In genomic region chr5:7673658-7674057, GRCh38 we compare ENCODE assay signal across 1 cellular context.
TF ChIP-seq lines count a peak whose summit lies in the region.

No MANE protein-coding gene starts in this region.

TF ChIP-seq in WTC11, 78 proteins besides CTCF, POLR2A, EP300 and RAD21 (continued from another document):
- TF ChIP-seq, protein P1, sequence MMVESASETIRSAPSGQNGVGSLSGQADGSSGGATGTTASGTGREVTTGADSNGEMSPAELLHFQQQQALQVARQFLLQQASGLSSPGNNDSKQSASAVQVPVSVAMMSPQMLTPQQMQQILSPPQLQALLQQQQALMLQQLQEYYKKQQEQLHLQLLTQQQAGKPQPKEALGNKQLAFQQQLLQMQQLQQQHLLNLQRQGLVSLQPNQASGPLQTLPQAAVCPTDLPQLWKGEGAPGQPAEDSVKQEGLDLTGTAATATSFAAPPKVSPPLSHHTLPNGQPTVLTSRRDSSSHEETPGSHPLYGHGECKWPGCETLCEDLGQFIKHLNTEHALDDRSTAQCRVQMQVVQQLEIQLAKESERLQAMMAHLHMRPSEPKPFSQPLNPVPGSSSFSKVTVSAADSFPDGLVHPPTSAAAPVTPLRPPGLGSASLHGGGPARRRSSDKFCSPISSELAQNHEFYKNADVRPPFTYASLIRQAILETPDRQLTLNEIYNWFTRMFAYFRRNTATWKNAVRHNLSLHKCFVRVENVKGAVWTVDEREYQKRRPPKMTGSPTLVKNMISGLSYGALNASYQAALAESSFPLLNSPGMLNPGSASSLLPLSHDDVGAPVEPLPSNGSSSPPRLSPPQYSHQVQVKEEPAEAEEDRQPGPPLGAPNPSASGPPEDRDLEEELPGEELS (CRISPR knock-in tag; IDR thresholded peaks at IDR 0.05), result no peak
- TF ChIP-seq HMGA2 (CRISPR knock-in tag; IDR thresholded peaks at IDR 0.05), result no peak
- no peak for TF ChIP-seq ZNF671 (CRISPR knock-in tag; IDR thresholded peaks at IDR 0.05)
- no peak for TF ChIP-seq ATF1 (CRISPR knock-in tag; IDR thresholded peaks at IDR 0.05)
- TF ChIP-seq ESRRA (CRISPR knock-in tag; IDR thresholded peaks at IDR 0.05; ENCODE audit: borderline replicate concordance), result no peak
- TF ChIP-seq CDX4 (CRISPR knock-in tag; IDR thresholded peaks at IDR 0.05; ENCODE audit: borderline replicate concordance), result no peak
TF ChIP-seq in WTC11: peak in this region for 0.
